17 cellular contexts compared by ENCODE assay signal in the genomic region with DNA sequence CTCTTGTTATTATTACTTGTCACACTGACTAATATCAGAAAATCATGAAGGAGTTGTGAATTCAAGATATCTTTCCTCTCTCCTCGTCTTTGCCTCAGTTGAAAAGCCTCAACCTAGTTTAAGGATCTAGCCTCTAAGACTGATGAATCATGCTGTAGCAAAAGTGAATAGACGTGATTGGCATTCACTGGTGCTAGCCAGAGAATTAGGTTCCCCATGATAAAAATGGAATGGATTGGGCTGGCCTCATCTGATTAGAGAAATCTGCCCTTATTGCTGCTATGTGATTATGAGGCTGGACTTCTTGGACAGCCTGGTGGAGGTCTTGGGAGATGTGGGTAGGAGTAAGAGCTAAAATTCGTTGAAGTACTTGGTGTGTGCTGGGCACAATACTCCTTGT.
"Had no signal": no experiment of that assay in that cellular context is flagged by ENCODE, and none has a peak within 500 bp of the region (broad histone marks: within the 10 kb centered on the region; RNA-seq: fewer than 3 reads in every experiment).

No MANE protein-coding gene starts in this region.

- H3K27ac ChIP-seq: colonic mucosa, gastrocnemius medialis, heart right ventricle, skin epidermis, stomach, thoracic aorta, transverse colon had no signal

- H3K27me3 ChIP-seq: colonic mucosa, gastrocnemius medialis, heart right ventricle, stomach, transverse colon had no signal

- DNase-seq: colonic mucosa; effector CD8-positive, alpha-beta T cell; gastrocnemius medialis; heart right ventricle; hypothalamus; islet precursor cell; mammary epithelial cell; naive thymus-derived CD4-positive, alpha-beta T cell; nephron progenitor cell; posterior cingulate gyrus; stimulated activated CD4-positive, alpha-beta T cell treated with anti-CD3 and anti-CD28 coated beads, Interleukin-2, amount 100 ng/mL, for 24 hours; stimulated activated naive CD4-positive, alpha-beta T cell; stomach; substantia nigra; transverse colon had no signal

- H3K36me3 ChIP-seq: colonic mucosa, gastrocnemius medialis, heart right ventricle, stomach, thoracic aorta, transverse colon had no signal

- H3K4me1 ChIP-seq: colonic mucosa, gastrocnemius medialis, heart right ventricle, stomach, transverse colon had no signal

- H3K4me3 ChIP-seq: colonic mucosa, gastrocnemius medialis, heart right ventricle, skin epidermis, stomach, thoracic aorta, transverse colon had no signal

- H3K9me3 ChIP-seq: colonic mucosa, gastrocnemius medialis, heart right ventricle, stomach, thoracic aorta, transverse colon had no signal
